ENCODE assay signal across 8 cellular contexts in genomic region chr15:89017370-89018066, GRCh38.
DNase-seq lines count a peak whose midpoint lies in the region; ATAC-seq and TF ChIP-seq lines count a peak whose summit lies in the region.

No MANE protein-coding gene starts in this region.

- peak overlapping the region in 3 of 4 donors; percentile 30 to 84 (median 39) for H3K4me3 Mint-ChIP-seq in IgD-negative memory B cell
- peak overlapping the region; percentile 43 for H3K4me3 Mint-ChIP-seq in activated T-helper 2 cell treated with anti-CD3 and anti-CD28 coated beads, Interferon-gamma antibody, Interleukin-2, Interleukin-4, amounts not matched to agents 10 μg/mL and 5 μg/mL and 100 μg/mL, durations not matched to agents 14 hours and 24 hours and 36 hours (ENCODE audit: low read depth)

- H3K4me3 ChIP-seq in neural cell (ENCODE audit: low read length): peak overlapping the region; percentile 46

- no peak overlapping the region for H3K9ac ChIP-seq in neural cell (ENCODE audit: low read length)

- in situ Hi-C loops in ACHN (cut with HindIII; ENCODE audit: low pct_ligation_motif_present, low pct_unique_long_range_greater_than_20kb, low sequenced_read_pairs): no loop called here

- peaks cover 26% of the 10 kb centered on the region for H3K27me3 Mint-ChIP-seq in IgD-negative memory B cell
- H3K27me3 Mint-ChIP-seq in activated T-helper 2 cell treated with anti-CD3 and anti-CD28 coated beads, Interferon-gamma antibody, Interleukin-2, Interleukin-4, amounts not matched to agents 10 μg/mL and 5 μg/mL and 100 μg/mL, durations not matched to agents 14 hours and 24 hours and 36 hours (ENCODE audit: low read depth): peaks cover 35% of the 10 kb centered on the region

- H3K27ac Mint-ChIP-seq in IgD-negative memory B cell: peak overlapping the region in 1 of 3 donors; percentile 23
- no peak overlapping the region for H3K27ac Mint-ChIP-seq in activated T-helper 2 cell treated with anti-CD3 and anti-CD28 coated beads, Interferon-gamma antibody, Interleukin-2, Interleukin-4, amounts not matched to agents 10 μg/mL and 5 μg/mL and 100 μg/mL, durations not matched to agents 14 hours and 24 hours and 36 hours

- no peaks in the 10 kb centered on the region for H3K9me2 ChIP-seq in neural cell (ENCODE audit: insufficient read depth, low read length)

- peak; percentile 51 for ATAC-seq in GM18907 (IDR thresholded peaks at IDR 0.05; ENCODE audit: unreplicated experiment)

- H3K27ac ChIP-seq in neural cell (ENCODE audit: low read length): no peak overlapping the region

- no peak for TF ChIP-seq EP300 in neural cell (conservative IDR thresholded peaks at IDR 0.05; ENCODE audit: poor library complexity, severe bottlenecking)

- no peak overlapping the region for H2AFZ ChIP-seq in neural cell (ENCODE audit: low read depth, low read length)

- no peaks in the 10 kb centered on the region for H3K79me2 ChIP-seq in neural cell (replicated peaks; ENCODE audit: insufficient read depth, low read length)

- DNase-seq in ACHN (peak; percentile 65), RPMI8226 (peak; percentile 87), fibroblast of the conjunctiva (ENCODE audit: low read depth) (peak; percentile 62)
- peak; percentile 78 for DNase-seq in activated T-helper 2 cell treated with anti-CD3 and anti-CD28 coated beads, Interferon-gamma antibody, Interleukin-2, Interleukin-4, amounts not matched to agents 10 μg/mL and 5 μg/mL and 100 μg/mL, durations not matched to agents 14 hours and 24 hours and 36 hours (ENCODE audit: low spot score)
- peak; percentile 67 to 89 (median 78) for DNase-seq in stimulated activated naive CD4-positive, alpha-beta T cell (lab: John Stamatoyannopoulos, UW)

- intact Hi-C loops in activated T-helper 2 cell treated with anti-CD3 and anti-CD28 coated beads, Interferon-gamma antibody, Interleukin-2, Interleukin-4, amounts not matched to agents 10 μg/mL and 5 μg/mL and 100 μg/mL, durations not matched to agents 14 hours and 24 hours and 36 hours (cut with micrococcal nuclease): loop anchor here (1.0 to 10.0 kb wide), 3 partner anchors 113 to 393 kb away; partner anchors contain the start of gene AEN

- H3K36me3 Mint-ChIP-seq in IgD-negative memory B cell: no peaks in the 10 kb centered on the region
- H3K36me3 Mint-ChIP-seq in activated T-helper 2 cell treated with anti-CD3 and anti-CD28 coated beads, Interferon-gamma antibody, Interleukin-2, Interleukin-4, amounts not matched to agents 10 μg/mL and 5 μg/mL and 100 μg/mL, durations not matched to agents 14 hours and 24 hours and 36 hours (ENCODE audit: low read depth): no peaks in the 10 kb centered on the region

- peak; percentile 78 for TF ChIP-seq CTCF in neural cell (IDR thresholded peaks at IDR 0.05; ENCODE audit: poor library complexity, severe bottlenecking)

- H3K9me3 ChIP-seq in neural cell (ENCODE audit: low read length): no peaks in the 10 kb centered on the region

- no peaks in the 10 kb centered on the region for H3K36me3 ChIP-seq in neural cell (ENCODE audit: insufficient read depth, low read length)

- peaks cover 6 to 10% (median 6%) of the 10 kb centered on the region in 3 donors for H3K4me1 Mint-ChIP-seq in IgD-negative memory B cell
- H3K4me1 Mint-ChIP-seq in activated T-helper 2 cell treated with anti-CD3 and anti-CD28 coated beads, Interferon-gamma antibody, Interleukin-2, Interleukin-4, amounts not matched to agents 10 μg/mL and 5 μg/mL and 100 μg/mL, durations not matched to agents 14 hours and 24 hours and 36 hours (ENCODE audit: low read depth): peaks cover 18% of the 10 kb centered on the region

- H3K9me3 Mint-ChIP-seq in IgD-negative memory B cell: peaks cover 0 to 5% (median 3%) of the 10 kb centered on the region in 3 donors
- H3K9me3 Mint-ChIP-seq in activated T-helper 2 cell treated with anti-CD3 and anti-CD28 coated beads, Interferon-gamma antibody, Interleukin-2, Interleukin-4, amounts not matched to agents 10 μg/mL and 5 μg/mL and 100 μg/mL, durations not matched to agents 14 hours and 24 hours and 36 hours: no peaks in the 10 kb centered on the region

- no peaks in the 10 kb centered on the region for H3K27me3 ChIP-seq in neural cell (ENCODE audit: insufficient read depth, low read depth, low read length)

- H4K20me1 ChIP-seq in neural cell (ENCODE audit: insufficient read depth): no peaks in the 10 kb centered on the region

- no peak overlapping the region for H3K4me2 ChIP-seq in neural cell (ENCODE audit: low read length)

- H3F3A ChIP-seq in neural cell (ENCODE audit: insufficient read depth, low read length, poor library complexity, severe bottlenecking): no peaks in the 10 kb centered on the region

- TF ChIP-seq RAD21 in neural cell (conservative IDR thresholded peaks at IDR 0.05): peak; percentile 66

TF ChIP-seq in neural cell, 6 proteins besides CTCF, POLR2A, EP300 and RAD21:
- TF ChIP-seq POLR2AphosphoS5 (IDR thresholded peaks at IDR 0.05): no peak
- TF ChIP-seq SMC3 (conservative IDR thresholded peaks at IDR 0.05; ENCODE audit: poor library complexity): peak; percentile 76
